Comparison of ENCODE assay signal across 2 cellular contexts in the genomic region with DNA sequence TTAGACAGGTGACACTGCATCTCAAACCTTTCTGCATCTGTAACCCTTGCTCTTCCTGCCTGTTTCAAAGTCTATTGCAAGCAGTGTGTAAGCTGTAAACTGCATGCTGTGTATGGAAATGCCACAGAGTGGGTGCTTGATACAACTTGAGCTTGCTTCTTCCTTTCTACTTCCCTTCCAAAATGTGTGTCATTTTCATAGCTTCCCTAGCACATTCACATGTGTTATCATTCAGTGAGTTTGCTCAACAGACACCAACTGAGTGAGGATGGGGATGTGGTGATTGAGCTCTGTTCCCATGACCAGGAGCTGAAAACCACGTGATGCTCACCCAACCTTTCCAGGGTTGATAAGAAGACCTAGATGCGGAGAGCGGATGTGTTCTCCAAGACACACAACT.
TF ChIP-seq lines count a peak whose summit lies in the region.

No MANE protein-coding gene starts in this region.

TF ChIP-seq in IMR-90, 13 proteins besides CTCF, POLR2A, EP300 and RAD21 (continued from another document):
- TF ChIP-seq, protein P1, sequence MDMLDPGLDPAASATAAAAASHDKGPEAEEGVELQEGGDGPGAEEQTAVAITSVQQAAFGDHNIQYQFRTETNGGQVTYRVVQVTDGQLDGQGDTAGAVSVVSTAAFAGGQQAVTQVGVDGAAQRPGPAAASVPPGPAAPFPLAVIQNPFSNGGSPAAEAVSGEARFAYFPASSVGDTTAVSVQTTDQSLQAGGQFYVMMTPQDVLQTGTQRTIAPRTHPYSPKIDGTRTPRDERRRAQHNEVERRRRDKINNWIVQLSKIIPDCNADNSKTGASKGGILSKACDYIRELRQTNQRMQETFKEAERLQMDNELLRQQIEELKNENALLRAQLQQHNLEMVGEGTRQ (IDR thresholded peaks at IDR 0.05; ENCODE audit: low read depth, low read length) = no peak
- TF ChIP-seq RFX5 (IDR thresholded peaks at IDR 0.05; ENCODE audit: low read depth, low read length) (no peak), MXI1 (IDR thresholded peaks at IDR 0.05; ENCODE audit: borderline replicate concordance, low read depth, low read length) (no peak), BHLHE40 (IDR thresholded peaks at IDR 0.05; ENCODE audit: low read depth, low read length) (no peak), RCOR1 (IDR thresholded peaks at IDR 0.05; ENCODE audit: insufficient replicate concordance, low read length) (no peak), CHD1 (IDR thresholded peaks at IDR 0.05; ENCODE audit: low read depth, low read length) (no peak), SMC3 (IDR thresholded peaks at IDR 0.05; ENCODE audit: low read depth, low read length) (no peak), NFE2L2 (IDR thresholded peaks at IDR 0.05; ENCODE audit: low read depth, low read length) (no peak), FOS (IDR thresholded peaks at IDR 0.05; ENCODE audit: low read depth, low read length) (no peak), CEBPB (IDR thresholded peaks at IDR 0.05; ENCODE audit: low read depth, low read length) (no peak)
- TF ChIP-seq, protein P2, sequence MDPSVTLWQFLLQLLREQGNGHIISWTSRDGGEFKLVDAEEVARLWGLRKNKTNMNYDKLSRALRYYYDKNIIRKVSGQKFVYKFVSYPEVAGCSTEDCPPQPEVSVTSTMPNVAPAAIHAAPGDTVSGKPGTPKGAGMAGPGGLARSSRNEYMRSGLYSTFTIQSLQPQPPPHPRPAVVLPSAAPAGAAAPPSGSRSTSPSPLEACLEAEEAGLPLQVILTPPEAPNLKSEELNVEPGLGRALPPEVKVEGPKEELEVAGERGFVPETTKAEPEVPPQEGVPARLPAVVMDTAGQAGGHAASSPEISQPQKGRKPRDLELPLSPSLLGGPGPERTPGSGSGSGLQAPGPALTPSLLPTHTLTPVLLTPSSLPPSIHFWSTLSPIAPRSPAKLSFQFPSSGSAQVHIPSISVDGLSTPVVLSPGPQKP (IDR thresholded peaks at IDR 0.05; ENCODE audit: borderline replicate concordance, low read depth, low read length) = no peak

TF ChIP-seq in K562, 482 proteins besides CTCF, POLR2A, EP300 and RAD21 (continued from another document):
- TF ChIP-seq, protein P3, sequence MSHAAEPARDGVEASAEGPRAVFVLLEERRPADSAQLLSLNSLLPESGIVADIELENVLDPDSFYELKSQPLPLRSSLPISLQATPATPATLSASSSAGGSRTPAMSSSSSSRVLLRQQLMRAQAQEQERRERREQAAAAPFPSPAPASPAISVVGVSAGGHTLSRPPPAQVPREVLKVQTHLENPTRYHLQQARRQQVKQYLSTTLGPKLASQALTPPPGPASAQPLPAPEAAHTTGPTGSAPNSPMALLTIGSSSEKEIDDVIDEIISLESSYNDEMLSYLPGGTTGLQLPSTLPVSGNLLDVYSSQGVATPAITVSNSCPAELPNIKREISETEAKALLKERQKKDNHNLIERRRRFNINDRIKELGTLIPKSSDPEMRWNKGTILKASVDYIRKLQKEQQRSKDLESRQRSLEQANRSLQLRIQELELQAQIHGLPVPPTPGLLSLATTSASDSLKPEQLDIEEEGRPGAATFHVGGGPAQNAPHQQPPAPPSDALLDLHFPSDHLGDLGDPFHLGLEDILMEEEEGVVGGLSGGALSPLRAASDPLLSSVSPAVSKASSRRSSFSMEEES (CRISPR knock-in tag; IDR thresholded peaks at IDR 0.05) = peak; percentile 14
